11 cellular contexts compared by ENCODE assay signal in genomic region chr3:166340604-166341003, GRCh38.
"Had no signal": no experiment of that assay in that cellular context is flagged by ENCODE, and none has a peak within 500 bp of the region (broad histone marks: within the 10 kb centered on the region; RNA-seq: fewer than 3 reads in every experiment).

No MANE protein-coding gene starts in this region.

- H3K9me3 Mint-ChIP-seq: GM23338, H9 had no signal

- H3K9me3 ChIP-seq: HAP-1 had no signal

- H2AFZ ChIP-seq: GM23248, GM23338 had no signal

- H3K27ac ChIP-seq: GM23248 had no signal

- FAIRE-seq: H1, H54 had no signal

- H3K27ac Mint-ChIP-seq: GM23338, H9, HFFc6 had no signal

- DNase-seq: GM23248, GOT3, H7, H9, HCEC 1CT, HFFc6 had no signal

- H3K9ac ChIP-seq: GM23248 had no signal

- H3K36me3 ChIP-seq: HAP-1 had no signal

- H3K4me2 ChIP-seq: GM23338 had no signal

- H3K4me3 Mint-ChIP-seq: GM23338, H9, HFFc6 had no signal

- ATAC-seq: GM23338, HCT116 had no signal

- H3K4me1 ChIP-seq: HAP-1 had no signal

- H3K4me3 ChIP-seq: GM23248, GM23338, HAP-1 had no signal

- H3K4me1 Mint-ChIP-seq: GM23338, H9 had no signal
